Comparison of ENCODE assay signal across 19 cellular contexts in genomic region chr3:43810797-43811196, GRCh38.
DNase-seq lines count a peak whose midpoint lies in the region; ATAC-seq, FAIRE-seq and TF ChIP-seq lines count a peak whose summit lies in the region.
"Had no signal": no experiment of that assay in that cellular context is flagged by ENCODE, and none has a peak within 500 bp of the region (broad histone marks: within the 10 kb centered on the region; RNA-seq: fewer than 3 reads in every experiment).

No MANE protein-coding gene starts in this region.

- DNase-seq in NCI-H2029 (lab: John Stamatoyannopoulos, UW) (peak; percentile 84), NCI-H2029 treated with DMSO at 0.1 percent for 48 hours (lab: John Stamatoyannopoulos, UW) (peak; percentile 34), bronchial epithelial cell (ENCODE audit: low read depth) (peak; percentile 34), foreskin keratinocyte (peak; percentile 10 to 34), MV-4-11 (lab: John Stamatoyannopoulos, UW) (no peak)
- no peak for DNase-seq in stimulated activated CD8-positive, alpha-beta memory T cell treated with anti-CD3 and anti-CD28 coated beads, Interleukin-4, amount 100 ng/mL, for 48 hours
- DNase-seq in activated CD8-positive, alpha-beta memory T cell treated with anti-CD3 and anti-CD28 coated beads, Interleukin-2, amount 10 ng/mL, durations not matched to agents 7 days and 5 days = no peak
- DNase-seq: C1 segment of cervical spinal cord; CD4-positive, alpha-beta memory T cell; COR-L47; DMS153; DMS79 treated with DMSO at 0.1 percent for 48 hours; GF-D8; H9 had no signal

- no peaks in the 10 kb centered on the region for H3K27me3 ChIP-seq in bronchial epithelial cell (ENCODE audit: control insufficient read depth, insufficient read depth, low read length)
- H3K27me3 ChIP-seq in foreskin keratinocyte = peaks cover 10% of the 10 kb centered on the region

- no peaks in the 10 kb centered on the region for H3K4me1 Mint-ChIP-seq in activated CD8-positive, alpha-beta memory T cell treated with anti-CD3 and anti-CD28 coated beads, Interleukin-2, amount 10 ng/mL, durations not matched to agents 7 days and 5 days
- H3K4me1 Mint-ChIP-seq: CD4-positive, alpha-beta memory T cell; GM23338; H9 had no signal

- FAIRE-seq in bronchial epithelial cell (lab: Jason Lieb, UNC) = no peak
- FAIRE-seq: GM12891, GM18507 had no signal

- no peak overlapping the region for H3K4me3 Mint-ChIP-seq in activated CD8-positive, alpha-beta memory T cell treated with anti-CD3 and anti-CD28 coated beads, Interleukin-2, amount 10 ng/mL, durations not matched to agents 7 days and 5 days
- H3K4me3 Mint-ChIP-seq: GM23338, H9 had no signal

- H3K27me3 Mint-ChIP-seq in activated CD8-positive, alpha-beta memory T cell treated with anti-CD3 and anti-CD28 coated beads, Interleukin-2, amount 10 ng/mL, durations not matched to agents 7 days and 5 days = peaks cover 19% of the 10 kb centered on the region

- no peaks in the 10 kb centered on the region for H3K9me3 Mint-ChIP-seq in activated CD8-positive, alpha-beta memory T cell treated with anti-CD3 and anti-CD28 coated beads, Interleukin-2, amount 10 ng/mL, durations not matched to agents 7 days and 5 days (ENCODE audit: low read depth)
- H3K9me3 Mint-ChIP-seq: GM23338, H9 had no signal

- TF ChIP-seq CTCF in bronchial epithelial cell (IDR thresholded peaks at IDR 0.05; ENCODE audit: insufficient read depth, low read length, severe bottlenecking) = no peak
- no peak for TF ChIP-seq CTCF in foreskin keratinocyte (conservative IDR thresholded peaks at IDR 0.05)

- ATAC-seq in foreskin keratinocyte (no peak), HG03571 (IDR thresholded peaks at IDR 0.05; ENCODE audit: unreplicated experiment) (no peak)
- no peak for ATAC-seq in activated CD8-positive, alpha-beta memory T cell treated with anti-CD3 and anti-CD28 coated beads, Interleukin-2, amount 10 ng/mL, durations not matched to agents 7 days and 5 days
- ATAC-seq: GM23338, HCT116 had no signal

- no peak overlapping the region for H3K4me3 ChIP-seq in bronchial epithelial cell (ENCODE audit: low read depth, low read length)
- H3K4me3 ChIP-seq: GM23338 had no signal

- no peaks in the 10 kb centered on the region for H3K36me3 ChIP-seq in bronchial epithelial cell (ENCODE audit: control insufficient read depth, insufficient read depth, low read length)

- no peak overlapping the region for H3K27ac ChIP-seq in foreskin keratinocyte

- CTCF ChIA-PET in activated CD8-positive, alpha-beta memory T cell treated with anti-CD3 and anti-CD28 coated beads, Interleukin-2, amount 10 ng/mL, durations not matched to agents 7 days and 5 days (lab: Charles Lee) = no interaction called here

- no peak overlapping the region for H3K27ac Mint-ChIP-seq in activated CD8-positive, alpha-beta memory T cell treated with anti-CD3 and anti-CD28 coated beads, Interleukin-2, amount 10 ng/mL, durations not matched to agents 7 days and 5 days
- H3K27ac Mint-ChIP-seq: CD4-positive, alpha-beta memory T cell; GM23338 had no signal

- H3K36me3 Mint-ChIP-seq in activated CD8-positive, alpha-beta memory T cell treated with anti-CD3 and anti-CD28 coated beads, Interleukin-2, amount 10 ng/mL, durations not matched to agents 7 days and 5 days = no peaks in the 10 kb centered on the region
- H3K36me3 Mint-ChIP-seq: CD4-positive, alpha-beta memory T cell had no signal

- peaks cover 3% of the 10 kb centered on the region for H3K4me1 ChIP-seq in foreskin keratinocyte

Comparison
In these comparisons a context has a peak if more than half of its experiments do, and no peak if none do; other contexts are left out.
1. DNase-seq: peak in NCI-H2029 (single experiment), NCI-H2029 treated with DMSO at 0.1 percent for 48 hours (single experiment), bronchial epithelial cell (single experiment) and foreskin keratinocyte (2 of 2); none in MV-4-11 (single experiment), stimulated activated CD8-positive, alpha-beta memory T cell treated with anti-CD3 and anti-CD28 coated beads, Interleukin-4, amount 100 ng/mL, for 48 hours (single experiment) and activated CD8-positive, alpha-beta memory T cell treated with anti-CD3 and anti-CD28 coated beads, Interleukin-2, amount 10 ng/mL, durations not matched to agents 7 days and 5 days (single experiment).